ENCODE assay signal across 9 cellular contexts in the genomic region with DNA sequence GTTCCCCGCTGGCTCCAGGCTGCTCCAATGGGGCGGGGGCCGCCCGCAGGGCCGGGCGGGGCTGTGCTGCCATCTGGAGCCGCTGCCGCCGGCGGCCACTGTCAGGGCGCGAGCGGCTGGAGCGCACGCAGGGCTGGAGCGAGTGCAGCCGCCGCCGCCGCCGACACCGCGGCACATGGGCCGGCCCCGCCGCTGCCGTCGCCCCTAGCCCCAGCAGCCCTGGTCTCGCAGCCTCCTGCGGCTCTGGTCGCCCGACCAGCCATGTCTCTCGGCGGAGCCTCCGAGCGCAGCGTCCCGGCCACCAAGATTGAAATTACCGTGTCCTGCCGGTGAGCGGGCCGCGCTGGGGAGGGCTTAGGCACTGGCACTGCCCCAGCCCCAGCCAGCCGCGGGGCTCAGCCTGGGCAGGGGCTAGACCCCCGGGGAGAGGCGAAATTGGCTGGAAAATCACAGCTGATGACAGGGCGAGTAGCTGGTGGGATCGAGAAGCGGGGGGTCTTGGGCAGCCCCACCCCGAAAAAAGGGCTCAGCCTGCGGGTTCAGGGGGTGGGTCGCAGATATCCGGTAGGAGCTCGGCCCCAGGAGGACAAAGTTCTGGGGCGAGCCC. TPM values are rescaled to one million over a fixed set of nuclear protein-coding genes. Genes with fewer than 3 reads are reported as not detected.
DNase-seq lines count a peak whose midpoint lies in the region; TF ChIP-seq lines count a peak whose summit lies in the region.
"Had no signal": no experiment of that assay in that cellular context is flagged by ENCODE, and none has a peak within 500 bp of the region (broad histone marks: within the 10 kb centered on the region; RNA-seq: fewer than 3 reads in every experiment).

A gene with protein sequence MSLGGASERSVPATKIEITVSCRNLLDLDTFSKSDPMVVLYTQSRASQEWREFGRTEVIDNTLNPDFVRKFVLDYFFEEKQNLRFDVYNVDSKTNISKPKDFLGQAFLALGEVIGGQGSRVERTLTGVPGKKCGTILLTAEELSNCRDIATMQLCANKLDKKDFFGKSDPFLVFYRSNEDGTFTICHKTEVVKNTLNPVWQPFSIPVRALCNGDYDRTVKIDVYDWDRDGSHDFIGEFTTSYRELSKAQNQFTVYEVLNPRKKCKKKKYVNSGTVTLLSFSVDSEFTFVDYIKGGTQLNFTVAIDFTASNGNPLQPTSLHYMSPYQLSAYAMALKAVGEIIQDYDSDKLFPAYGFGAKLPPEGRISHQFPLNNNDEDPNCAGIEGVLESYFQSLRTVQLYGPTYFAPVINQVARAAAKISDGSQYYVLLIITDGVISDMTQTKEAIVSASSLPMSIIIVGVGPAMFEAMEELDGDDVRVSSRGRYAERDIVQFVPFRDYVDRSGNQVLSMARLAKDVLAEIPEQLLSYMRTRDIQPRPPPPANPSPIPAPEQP (plus strand): TSS at position 98 of the 607 bp plus-strand sequence. CDS start 164 bp downstream, at position 262.

- H3K9me3 ChIP-seq in iPS-18a (ENCODE audit: control insufficient read depth, low read depth, low read length), result no peaks in the 10 kb centered on the region
- no peaks in the 10 kb centered on the region for H3K9me3 ChIP-seq in smooth muscle cell (replicated peaks; ENCODE audit: low read depth)

- 6% methylated on average over 45 of the region's 56 CpGs for WGBS in smooth muscle cell (ENCODE audit: low lambda C conversion rate)

- DNase-seq in DMS53 (lab: John Stamatoyannopoulos, UW), result peak; percentile 19
- DNase-seq in DMS53 treated with DMSO at 0.1 percent for 48 hours (lab: John Stamatoyannopoulos, UW; ENCODE audit: unreplicated experiment), result no peak
- DNase-seq in astrocyte of the hippocampus (ENCODE audit: low read depth, low spot score), result peak; percentile 27
- no peak for DNase-seq in smooth muscle cell (lab: John Stamatoyannopoulos, UW; ENCODE audit: unreplicated experiment)
- no peak for DNase-seq in AML-193 (lab: John Stamatoyannopoulos, UW)
- no peak for DNase-seq in DMS79 treated with DMSO at 0.1 percent for 48 hours (lab: John Stamatoyannopoulos, UW)
- DNase-seq in H4 (ENCODE audit: low spot score), result no peak

- no peak within 1 kb of the TSS for H3K27ac ChIP-seq in iPS-18a (ENCODE audit: low read length)
- H3K27ac ChIP-seq in smooth muscle cell (ENCODE audit: low read depth), result no peak within 1 kb of the TSS

- TF ChIP-seq CTCF in smooth muscle cell (IDR thresholded peaks at IDR 0.05; ENCODE audit: borderline replicate concordance, insufficient read depth, poor library complexity, severe bottlenecking), result no peak

- H3K4me1 ChIP-seq in iPS-18a (ENCODE audit: control insufficient read depth, low read depth, low read length) (no peaks in the 10 kb centered on the region), smooth muscle cell (ENCODE audit: low read depth) (peaks cover 9% of the 10 kb centered on the region)

- peaks cover 16% of the 10 kb centered on the region for H3K27me3 ChIP-seq in iPS-18a (ENCODE audit: control insufficient read depth, insufficient read depth, low read length)
- peaks cover 34% of the 10 kb centered on the region for H3K27me3 ChIP-seq in smooth muscle cell (ENCODE audit: low read depth)

- peak within 1 kb of the TSS; percentile 61 for H3K4me3 ChIP-seq in iPS-18a (ENCODE audit: low read length)
- peak within 1 kb of the TSS; percentile 41 for H3K4me3 ChIP-seq in smooth muscle cell

- peaks cover 20% of the 10 kb centered on the region for H4K20me1 ChIP-seq in smooth muscle cell (ENCODE audit: low read depth)

- H3K9ac ChIP-seq in iPS-18a (ENCODE audit: low read length) (no peak within 1 kb of the TSS), smooth muscle cell (ENCODE audit: low read depth) (no peak within 1 kb of the TSS)

- H2AFZ ChIP-seq in smooth muscle cell (ENCODE audit: low read depth), result no peak within 1 kb of the TSS

- H3F3A ChIP-seq in smooth muscle cell (ENCODE audit: low read depth), result no peaks in the 10 kb centered on the region

- H3K36me3 ChIP-seq in iPS-18a (ENCODE audit: control insufficient read depth, low read depth, low read length) (no peaks in the 10 kb centered on the region), smooth muscle cell (ENCODE audit: low read depth) (no peaks in the 10 kb centered on the region)

- H3K4me2 ChIP-seq in smooth muscle cell, result peak within 1 kb of the TSS; percentile 89

- H3K79me2 ChIP-seq in smooth muscle cell (ENCODE audit: low read depth), result no peaks in the 10 kb centered on the region

RNA-seq across cellular contexts. Expression of the gene that starts here (rescaled TPM):
- total RNA-seq in smooth muscle cell, result not detected in 2 replicates
- polyA plus RNA-seq in smooth muscle cell, result 0.44 TPM in 1 of 2 replicates, not detected in the other
- total RNA-seq in H4 (2014; rRNA removed; shearing (Covaris generic)), result 0.31 TPM in 1 of 2 replicates, not detected in the other
- total RNA-seq: A172 had no signal

Comparison
In these comparisons a context has a peak if more than half of its experiments do, and no peak if none do; other contexts are left out.
1. DNase-seq: peak in DMS53 (single experiment) and astrocyte of the hippocampus (single experiment); none in DMS53 treated with DMSO at 0.1 percent for 48 hours (single experiment), smooth muscle cell (single experiment), AML-193 (0 of 2), DMS79 treated with DMSO at 0.1 percent for 48 hours (single experiment) and H4 (single experiment).